Comparison of ENCODE assay signal across 7 cellular contexts in the genomic region with DNA sequence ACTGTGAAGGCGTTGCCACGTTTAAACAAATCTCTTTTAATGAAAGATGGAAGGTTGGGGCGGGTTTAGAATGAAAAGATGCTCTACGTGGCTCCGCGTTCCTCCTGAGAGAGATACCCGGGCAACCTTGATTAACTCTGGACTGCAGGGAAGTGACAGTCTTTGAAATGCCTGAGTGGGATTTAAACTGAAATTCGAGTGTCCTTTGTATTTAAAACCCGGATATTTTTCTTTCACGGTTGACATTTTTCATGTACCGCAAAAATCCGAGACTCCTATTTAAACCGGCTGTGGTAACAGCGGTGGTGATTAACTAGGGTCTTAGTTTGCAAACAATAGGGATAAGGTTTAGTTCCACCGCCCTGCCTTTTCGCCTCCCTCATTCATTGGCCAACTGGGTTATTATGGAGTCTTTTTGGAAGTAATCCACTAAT. TPM values are rescaled to one million over a fixed set of nuclear protein-coding genes. Genes with fewer than 3 reads are reported as not detected.
DNase-seq lines count a peak whose midpoint lies in the region; ATAC-seq, FAIRE-seq and TF ChIP-seq lines count a peak whose summit lies in the region.

No MANE protein-coding gene starts in this region.

- H3K27ac Mint-ChIP-seq in stimulated activated naive CD8-positive, alpha-beta T cell treated with anti-CD3 and anti-CD28 coated beads, Interleukin-15, amount 100 ng/mL, for 72 hours, result peak overlapping the region; percentile 100

- ATAC-seq in HG02798 (IDR thresholded peaks at IDR 0.05; ENCODE audit: poor library complexity, unreplicated experiment), result peak; percentile 19
- peak; percentile 60 for ATAC-seq in K562
- peak; percentile 29 for ATAC-seq in stimulated activated naive CD8-positive, alpha-beta T cell treated with anti-CD3 and anti-CD28 coated beads, Interleukin-15, amount 100 ng/mL, for 72 hours

- H3K36me3 ChIP-seq in K562 (ENCODE audit: control insufficient read depth, insufficient read depth, low read length) (0 out of 3 replicates have a peak, but pooled peaks cover 3% of the 10 kb centered on the region), kidney (ENCODE audit: control insufficient read depth in 1 of 2, insufficient read depth in 2 of 2, low read length in 2 of 2) (no peaks in the 10 kb centered on the region)

- no peak for TF ChIP-seq EP300 in K562 (IDR thresholded peaks at IDR 0.05; ENCODE audit: low read length)

- H3K27ac ChIP-seq in K562 (ENCODE audit: extremely low read depth, low read depth, low read length) (peak overlapping the region; percentile 92), kidney (ENCODE audit: low read depth in 2 of 2, low read length in 2 of 2) (peak overlapping the region in 1 of 2 donors; percentile 34)

- peak overlapping the region; percentile 88 to 92 for H3K9ac ChIP-seq in K562 (ENCODE audit: insufficient read depth in 1 of 2, low read depth in 2 of 2, low read length in 2 of 2)
- peak overlapping the region; percentile 50 to 93 for H3K9ac ChIP-seq in kidney (ENCODE audit: low read length in 2 of 2)

- no TSS peak for BruUV-seq in K562 (replicated peaks; lab: Mats Ljungman, UMichigan)

- no peak for TF ChIP-seq CTCF in GM12875 (IDR thresholded peaks at IDR 0.05; ENCODE audit: borderline replicate concordance, insufficient read depth, low read depth, low read length)
- no peak for TF ChIP-seq CTCF in K562 (IDR thresholded peaks at IDR 0.05 in 2 of 3, conservative IDR thresholded peaks at IDR 0.05 in 1 of 3; ENCODE audit: insufficient read depth in 2 of 3, low read depth in 1 of 3, low read length in 3 of 3)
- TF ChIP-seq CTCF in kidney (IDR thresholded peaks at IDR 0.05; ENCODE audit: borderline replicate concordance, extremely low read depth, insufficient read depth), result no peak

- peaks cover 0 to 9% of the 10 kb centered on the region in 2 experiments; a peak in 2 of 5 replicates for H3K4me1 ChIP-seq in K562 (replicated peaks in 1 of 2; ENCODE audit: control insufficient read depth in 2 of 2, insufficient read depth in 2 of 2, low read length in 2 of 2)
- no peaks in the 10 kb centered on the region for H3K4me1 ChIP-seq in kidney (ENCODE audit: control insufficient read depth in 1 of 2, insufficient read depth in 1 of 2, low read depth in 1 of 2, low read length in 2 of 2)

- peak; percentile 66 to 83 for DNase-seq in NCI-H524 (lab: John Stamatoyannopoulos, UW)
- DNase-seq in K562 (ENCODE audit: extremely low read depth in 1 of 4, low spot score in 3 of 4), result peak in 2 of 4 experiments; percentile 15 to 27
- DNase-seq in kidney, result no peak
- no peak for DNase-seq in stimulated activated naive CD8-positive, alpha-beta T cell treated with anti-CD3 and anti-CD28 coated beads, Interleukin-15, amount 100 ng/mL, for 72 hours
- no peak for DNase-seq in putamen (ENCODE audit: low spot score)

- no peak for TF ChIP-seq POLR2A in K562 (conservative IDR thresholded peaks at IDR 0.05)

- H3K27me3 ChIP-seq in K562 (ENCODE audit: control insufficient read depth in 2 of 2, insufficient read depth in 2 of 2, low read length in 2 of 2), result no peaks in the 10 kb centered on the region

- in situ Hi-C loops in K562 (cut with MboI), result no loop called here

- peak overlapping the region; percentile 87; the same call in 1 of the 2 replicates for H3K4me2 ChIP-seq in K562 (ENCODE audit: insufficient read depth, low read length)

- CTCF ChIA-PET in K562 (lab: Yijun Ruan, JAX; ENCODE audit: low intra/inter-chr PET ratio), result interaction anchor here (0.7 kb wide), 1 partner anchor 39 kb away, joined by 3 read pairs; no protein-coding TSS in a partner anchor

- H3K9me3 Mint-ChIP-seq in stimulated activated naive CD8-positive, alpha-beta T cell treated with anti-CD3 and anti-CD28 coated beads, Interleukin-15, amount 100 ng/mL, for 72 hours, result no peaks in the 10 kb centered on the region

- peak overlapping the region; percentile 94 for H2AFZ ChIP-seq in K562 (ENCODE audit: low read depth, low read length)

- no peak for TF ChIP-seq RAD21 in K562 (CRISPR knock-in tag; conservative IDR thresholded peaks at IDR 0.05 in 1 of 2, IDR thresholded peaks at IDR 0.05 in 1 of 2)

- POLR2A ChIA-PET in K562 (lab: Yijun Ruan, JAX), result no interaction called here

- H3K4me3 ChIP-seq in GM12875 (ENCODE audit: low read depth, low read length) (peak overlapping the region; percentile 68), K562 (peak overlapping the region; percentile 83), kidney (ENCODE audit: low read length in 2 of 2) (peak overlapping the region; percentile 90 to 97)

- peaks cover 30% of the 10 kb centered on the region for H3K4me1 Mint-ChIP-seq in stimulated activated naive CD8-positive, alpha-beta T cell treated with anti-CD3 and anti-CD28 coated beads, Interleukin-15, amount 100 ng/mL, for 72 hours

- H3K79me2 ChIP-seq in K562 (ENCODE audit: control insufficient read depth, insufficient read depth, low read length), result peaks cover 56% of the 10 kb centered on the region

- H3K9me3 ChIP-seq in K562 (replicated peaks; ENCODE audit: control insufficient read depth, insufficient read depth, low read depth, low read length) (no peaks in the 10 kb centered on the region; the same call in 1 of the 2 replicates), kidney (ENCODE audit: control insufficient read depth in 1 of 2, low read length in 2 of 2) (no peaks in the 10 kb centered on the region)

- FAIRE-seq in K562 (lab: Jason Lieb, UNC), result no peak
- FAIRE-seq in kidney (lab: Jason Lieb, UNC), result no peak

- no peaks in the 10 kb centered on the region for H3K27me3 Mint-ChIP-seq in stimulated activated naive CD8-positive, alpha-beta T cell treated with anti-CD3 and anti-CD28 coated beads, Interleukin-15, amount 100 ng/mL, for 72 hours

- intact Hi-C loops in K562 (cut with micrococcal nuclease), result loop anchor here (5.0 kb wide), 1 partner anchor 348 kb away; no protein-coding TSS in a partner anchor
- intact Hi-C loops in kidney (cut with DNase I), result no loop called here

- peak overlapping the region; percentile 98 to 100 for H3K4me3 Mint-ChIP-seq in stimulated activated naive CD8-positive, alpha-beta T cell treated with anti-CD3 and anti-CD28 coated beads, Interleukin-15, amount 100 ng/mL, for 72 hours

- no peaks in the 10 kb centered on the region for H3K9me1 ChIP-seq in K562 (ENCODE audit: control insufficient read depth, insufficient read depth, low read length)

- under 1% methylated on average over 16 of the region's 16 CpGs for WGBS in K562 (ENCODE audit: insufficient coverage, low coverage, missing lambda C conversion rate)

- H4K20me1 ChIP-seq in K562 (replicated peaks; ENCODE audit: control insufficient read depth, insufficient read depth, low read length), result peaks cover 4% of the 10 kb centered on the region; the same call in 1 of the 2 replicates

TF ChIP-seq in K562, 482 proteins besides CTCF, POLR2A, EP300 and RAD21:
- TF ChIP-seq STAT5B (CRISPR knock-in tag; IDR thresholded peaks at IDR 0.05) (no peak), ZNF431 (CRISPR knock-in tag; IDR thresholded peaks at IDR 0.05) (no peak), OTX1 (CRISPR knock-in tag; IDR thresholded peaks at IDR 0.05) (no peak), CREB3L1 (IDR thresholded peaks at IDR 0.05; ENCODE audit: borderline replicate concordance, low read depth) (peak; percentile 18; the same call in 1 of the 2 replicates)
- TF ChIP-seq, protein P1, sequence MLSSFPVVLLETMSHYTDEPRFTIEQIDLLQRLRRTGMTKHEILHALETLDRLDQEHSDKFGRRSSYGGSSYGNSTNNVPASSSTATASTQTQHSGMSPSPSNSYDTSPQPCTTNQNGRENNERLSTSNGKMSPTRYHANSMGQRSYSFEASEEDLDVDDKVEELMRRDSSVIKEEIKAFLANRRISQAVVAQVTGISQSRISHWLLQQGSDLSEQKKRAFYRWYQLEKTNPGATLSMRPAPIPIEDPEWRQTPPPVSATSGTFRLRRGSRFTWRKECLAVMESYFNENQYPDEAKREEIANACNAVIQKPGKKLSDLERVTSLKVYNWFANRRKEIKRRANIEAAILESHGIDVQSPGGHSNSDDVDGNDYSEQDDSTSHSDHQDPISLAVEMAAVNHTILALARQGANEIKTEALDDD (IDR thresholded peaks at IDR 0.05), result peak; percentile 73

RNA-seq across cellular contexts. Expression of gene G2E3, which starts 0.7 kb away (rescaled TPM):
- total RNA-seq in K562 (2011; cell fraction: chromatin; rRNA removed; ENCODE audit: low replicate concordance), result 17.0 and 66.9 TPM in 2 replicates
- 10.3 and 14.1 TPM in 2 replicates for total RNA-seq in K562 (2011; cell fraction: nucleolus; rRNA removed)
- total RNA-seq in K562 (2011; cell fraction: nucleoplasm; rRNA removed), result 27.8 and 43.4 TPM in 2 replicates
- total RNA-seq in K562 (2014; rRNA removed) (9.8 and 10.7 TPM in 2 replicates), K562 (2014; rRNA removed; fragmentation: Illumina TruSeq; extraction: Trizol) (35.4 and 41.0 TPM in 2 replicates), K562 (2015; rRNA removed; fragmentation: Illumina TruSeq; extraction: Trizol) (24.7 and 25.4 TPM in 2 replicates), K562 (2021) (24.2 and 25.8 TPM in 2 replicates), kidney (20.5 TPM)
- polyA plus RNA-seq in K562 (2011; rRNA removed) (25.3 and 31.3 TPM in 2 replicates), K562 (2014; fragmentation: Illumina TruSeq; extraction: Trizol) (18.1 and 20.4 TPM in 2 replicates), K562 (2014; fragmentation: Nextera tagmentation; extraction: Ambion mirVana) (10 to 100 TPM; 20.2 to 53.5 TPM), K562 (2014; rRNA removed) (13.6 and 14.7 TPM in 2 replicates), kidney (ENCODE audit: insufficient read depth, low read depth, low replicate concordance) (4.4 TPM)
- 3.2 and 7.3 TPM in 2 replicates for polyA plus RNA-seq in K562 (2011; cell fraction: cytosol; rRNA removed)
- polyA plus RNA-seq in K562 (2011; cell fraction: nucleus; rRNA removed), result 9.6 and 12.7 TPM in 2 replicates
- 12.9 and 13.2 TPM in 2 replicates for polyA plus RNA-seq in K562 (2012)
- 49.3 and 50.0 TPM in 2 replicates for polyA minus RNA-seq in K562 (2011; rRNA and poly(A)+ RNA removed)
- 17.1 and 23.4 TPM in 2 replicates for polyA minus RNA-seq in K562 (2011; cell fraction: cytosol; rRNA and poly(A)+ RNA removed)
- polyA minus RNA-seq in K562 (2011; cell fraction: nucleus; rRNA and poly(A)+ RNA removed), result 16.8 and 33.2 TPM in 2 replicates

Comparison
In these comparisons a context has a peak if more than half of its experiments do, and no peak if none do; other contexts are left out.
1. DNase-seq: peak in NCI-H524 (2 of 2); none in kidney (single experiment), stimulated activated naive CD8-positive, alpha-beta T cell treated with anti-CD3 and anti-CD28 coated beads, Interleukin-15, amount 100 ng/mL, for 72 hours (0 of 2) and putamen (single experiment).
2. Peak in every context shown above with its lines, with median percentiles within 50 percentile points of each other: H3K4me3 ChIP-seq and ATAC-seq.